In genomic region chr5:133930061-133930823, GRCh38 we compare ENCODE assay signal across 8 cellular contexts. TPM values are rescaled to one million over a fixed set of nuclear protein-coding genes. Genes with fewer than 3 reads are reported as not detected.
DNase-seq lines count a peak whose midpoint lies in the region; ATAC-seq and TF ChIP-seq lines count a peak whose summit lies in the region.

No MANE protein-coding gene starts in this region.

- H3K36me3 Mint-ChIP-seq in activated T-cell treated with anti-CD3 and anti-CD28 coated beads, Interleukin-2, amount 50 U/mL, for 72 hours (ENCODE audit: insufficient read depth in 2 of 2) = peaks cover 0 to 1% of the 10 kb centered on the region in 2 donors

- H3K4me1 ChIP-seq in SJCRH30 = peaks cover 12% of the 10 kb centered on the region

- H3K9me3 Mint-ChIP-seq in activated T-cell treated with anti-CD3 and anti-CD28 coated beads, Interleukin-2, amount 50 U/mL, for 72 hours = no peaks in the 10 kb centered on the region

- H3K4me3 Mint-ChIP-seq in activated T-cell treated with anti-CD3 and anti-CD28 coated beads, Interleukin-2, amount 50 U/mL, for 72 hours = peak overlapping the region; percentile 76 to 83

- H3K27ac Mint-ChIP-seq in activated T-cell treated with anti-CD3 and anti-CD28 coated beads, Interleukin-2, amount 50 U/mL, for 72 hours = peak overlapping the region; percentile 84

- H3K4me1 Mint-ChIP-seq in activated T-cell treated with anti-CD3 and anti-CD28 coated beads, Interleukin-2, amount 50 U/mL, for 72 hours (ENCODE audit: low read depth) = peaks cover 73% of the 10 kb centered on the region

- H3K27me3 ChIP-seq in SJCRH30 = no peaks in the 10 kb centered on the region
- no peaks in the 10 kb centered on the region for H3K27me3 ChIP-seq in WERI-Rb-1 (ENCODE audit: insufficient read depth, low read depth, severe bottlenecking)

- H3K9me3 ChIP-seq in SJCRH30 (replicated peaks) (no peaks in the 10 kb centered on the region), WERI-Rb-1 (ENCODE audit: severe bottlenecking) (no peaks in the 10 kb centered on the region)

- H3K4me3 ChIP-seq in SJCRH30 (no peak overlapping the region), WERI-Rb-1 (ENCODE audit: low read depth, low read length) (no peak overlapping the region)

- peak; percentile 24 for ATAC-seq in GM18861 (IDR thresholded peaks at IDR 0.05; ENCODE audit: unreplicated experiment)
- peak; percentile 40 for ATAC-seq in HG03521 (IDR thresholded peaks at IDR 0.05; ENCODE audit: unreplicated experiment)
- ATAC-seq in activated T-cell treated with anti-CD3 and anti-CD28 coated beads, Interleukin-2, amount 50 U/mL, for 72 hours (replicated peaks in 1 of 2) = peak; percentile 89 to 92

- peak; percentile 81 for DNase-seq in activated T-cell treated with anti-CD3 and anti-CD28 coated beads, Interleukin-2, amount 50 U/mL, for 72 hours
- DNase-seq in medulla oblongata (ENCODE audit: extremely low spot score) (peak; percentile 49), stromal cell of bone marrow (ENCODE audit: low read depth) (peak; percentile 72), SJCRH30 (no peak), WERI-Rb-1 (no peak), NCI-H1105 (lab: John Stamatoyannopoulos, UW) (no peak)

- H3K27ac ChIP-seq in SJCRH30 = no peak overlapping the region
- H3K27ac ChIP-seq in WERI-Rb-1 = no peak overlapping the region

- no peak for TF ChIP-seq CTCF in WERI-Rb-1 (IDR thresholded peaks at IDR 0.05; ENCODE audit: low read depth, low read length)

- H3K36me3 ChIP-seq in SJCRH30 (no peaks in the 10 kb centered on the region), WERI-Rb-1 (no peaks in the 10 kb centered on the region)

- peaks cover 2% of the 10 kb centered on the region for H3K27me3 Mint-ChIP-seq in activated T-cell treated with anti-CD3 and anti-CD28 coated beads, Interleukin-2, amount 50 U/mL, for 72 hours (ENCODE audit: low read depth)

RNA-seq across cellular contexts. Expression of gene C5orf15, which starts 38.2 kb away (rescaled TPM):
- total RNA-seq in activated T-cell treated with anti-CD3 and anti-CD28 coated beads, Interleukin-2, amount 50 U/mL, for 72 hours = 10 to 100 TPM; 21.8 to 22.8 TPM
- 78.3 and 82.3 TPM in 2 replicates for total RNA-seq in SJCRH30 (2014; rRNA removed; shearing (Covaris generic))

Comparison
In these comparisons a context has a peak if more than half of its experiments do, and no peak if none do; other contexts are left out.
1. ATAC-seq: peak in every context shown above with its lines; median percentile 90 in activated T-cell treated with anti-CD3 and anti-CD28 coated beads, Interleukin-2, amount 50 U/mL, for 72 hours; 40 in HG03521; 24 in GM18861.
2. DNase-seq: peak in activated T-cell treated with anti-CD3 and anti-CD28 coated beads, Interleukin-2, amount 50 U/mL, for 72 hours (2 of 2), medulla oblongata (single experiment) and stromal cell of bone marrow (single experiment); none in SJCRH30 (0 of 2), WERI-Rb-1 (single experiment) and NCI-H1105 (single experiment).